In the genomic region with DNA sequence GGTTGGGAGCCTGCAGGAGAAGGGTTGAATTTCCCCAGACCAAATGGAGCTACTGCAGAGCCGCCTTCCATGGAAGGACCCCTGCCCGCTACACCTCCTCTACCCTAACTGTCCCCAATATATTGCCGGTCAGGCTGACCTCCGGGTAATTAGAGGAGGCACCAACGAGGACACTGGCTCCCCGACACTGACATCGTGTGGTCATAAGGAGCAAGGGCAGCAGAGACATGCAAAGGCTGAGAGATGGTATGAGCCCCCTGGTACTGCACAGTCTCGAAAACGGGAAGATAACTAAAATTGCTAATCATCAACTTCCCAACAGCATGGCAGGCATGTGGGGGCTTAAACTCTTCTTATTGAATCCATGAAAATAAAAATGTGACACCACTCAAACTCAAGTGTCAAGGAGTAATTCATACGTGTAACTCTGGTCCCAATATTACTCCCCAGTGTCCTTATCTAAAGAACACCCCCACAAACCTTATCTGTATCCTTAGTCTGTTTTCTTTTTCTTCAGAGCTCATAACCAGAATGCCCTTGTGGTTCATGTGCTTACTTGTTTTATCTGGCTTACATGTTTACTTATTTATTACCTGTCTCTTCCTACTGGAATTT, we compare ENCODE assay signal across 8 cellular contexts. TPM values are rescaled to one million over a fixed set of nuclear protein-coding genes. Genes with fewer than 3 reads are reported as not detected.
DNase-seq lines count a peak whose midpoint lies in the region; ATAC-seq and TF ChIP-seq lines count a peak whose summit lies in the region.

No MANE protein-coding gene starts in this region.

- intact Hi-C loops in activated T-helper 2 cell treated with anti-CD3 and anti-CD28 coated beads, Interferon-gamma antibody, Interleukin-2, Interleukin-4, amounts not matched to agents 10 μg/mL and 5 μg/mL and 100 μg/mL, durations not matched to agents 14 hours and 24 hours and 36 hours (cut with micrococcal nuclease): loop anchor here (1.0 to 2.0 kb wide), 2 partner anchors 37 to 293 kb away; no protein-coding TSS in a partner anchor
- intact Hi-C loops in heart left ventricle (cut with DNase I): loop anchor here in 9 of 10 donors (1.0 to 10.0 kb wide), 10 partner anchors 36 to 294 kb away; a partner anchor contains a TSS

- 4 to 5% (median 5%) methylated on average over 10 of the region's 10 CpGs for WGBS in heart left ventricle, 4 donors

- H3K4me3 ChIP-seq in heart left ventricle: peak overlapping the region in 7 of 12 donors; percentile 6 to 42 (median 24)
- H3K4me3 ChIP-seq in rectal smooth muscle tissue (ENCODE audit: low read length): peak overlapping the region; percentile 17

- peaks cover 16% of the 10 kb centered on the region for H3K36me3 Mint-ChIP-seq in activated T-helper 2 cell treated with anti-CD3 and anti-CD28 coated beads, Interferon-gamma antibody, Interleukin-2, Interleukin-4, amounts not matched to agents 10 μg/mL and 5 μg/mL and 100 μg/mL, durations not matched to agents 14 hours and 24 hours and 36 hours (ENCODE audit: low read depth)

- TF ChIP-seq CTCF in heart left ventricle (IDR thresholded peaks at IDR 0.05): peak; percentile 75 to 92 (median 84)

- H3K27ac ChIP-seq in heart left ventricle (peak overlapping the region in 3 of 12 donors; percentile 14 to 52 (median 27)), rectal smooth muscle tissue (ENCODE audit: low read depth, low read length) (no peak overlapping the region)

- no peaks in the 10 kb centered on the region for H3K9me3 Mint-ChIP-seq in activated T-helper 2 cell treated with anti-CD3 and anti-CD28 coated beads, Interferon-gamma antibody, Interleukin-2, Interleukin-4, amounts not matched to agents 10 μg/mL and 5 μg/mL and 100 μg/mL, durations not matched to agents 14 hours and 24 hours and 36 hours

- no peak for TF ChIP-seq POLR2A in heart left ventricle (IDR thresholded peaks at IDR 0.05)

- H3K4me3 Mint-ChIP-seq in activated T-helper 2 cell treated with anti-CD3 and anti-CD28 coated beads, Interferon-gamma antibody, Interleukin-2, Interleukin-4, amounts not matched to agents 10 μg/mL and 5 μg/mL and 100 μg/mL, durations not matched to agents 14 hours and 24 hours and 36 hours (ENCODE audit: low read depth): no peak overlapping the region

- ATAC-seq in HG03159 (IDR thresholded peaks at IDR 0.05; ENCODE audit: unreplicated experiment) (peak; percentile 83), heart left ventricle (peak in 3 of 4 donors; percentile 11 to 30 (median 18))

- peaks cover 0 to 42% (median 26%) of the 10 kb centered on the region in 12 donors for H3K4me1 ChIP-seq in heart left ventricle
- peaks cover 20% of the 10 kb centered on the region for H3K4me1 ChIP-seq in rectal smooth muscle tissue (ENCODE audit: control insufficient read depth, insufficient read depth, low read length)

- no peak overlapping the region for H3K9ac ChIP-seq in rectal smooth muscle tissue (ENCODE audit: low read length)

- peaks cover 18% of the 10 kb centered on the region for H3K4me1 Mint-ChIP-seq in activated T-helper 2 cell treated with anti-CD3 and anti-CD28 coated beads, Interferon-gamma antibody, Interleukin-2, Interleukin-4, amounts not matched to agents 10 μg/mL and 5 μg/mL and 100 μg/mL, durations not matched to agents 14 hours and 24 hours and 36 hours (ENCODE audit: low read depth)

- peaks cover 20% of the 10 kb centered on the region for H3K27me3 Mint-ChIP-seq in activated T-helper 2 cell treated with anti-CD3 and anti-CD28 coated beads, Interferon-gamma antibody, Interleukin-2, Interleukin-4, amounts not matched to agents 10 μg/mL and 5 μg/mL and 100 μg/mL, durations not matched to agents 14 hours and 24 hours and 36 hours (ENCODE audit: low read depth)

- H3K36me3 ChIP-seq in heart left ventricle (no peaks in the 10 kb centered on the region), rectal smooth muscle tissue (ENCODE audit: control insufficient read depth, insufficient read depth, low read length) (no peaks in the 10 kb centered on the region)

- no peak overlapping the region for H3K27ac Mint-ChIP-seq in activated T-helper 2 cell treated with anti-CD3 and anti-CD28 coated beads, Interferon-gamma antibody, Interleukin-2, Interleukin-4, amounts not matched to agents 10 μg/mL and 5 μg/mL and 100 μg/mL, durations not matched to agents 14 hours and 24 hours and 36 hours

- DNase-seq in DMS114 treated with DMSO at 0.1 percent for 48 hours (lab: John Stamatoyannopoulos, UW; ENCODE audit: unreplicated experiment): peak; percentile 6
- DNase-seq in GM19240 (ENCODE audit: insufficient read length, low spot score): peak; percentile 71
- DNase-seq in NCI-H69 (lab: John Stamatoyannopoulos, UW): peak; percentile 77
- DNase-seq in activated T-helper 2 cell treated with anti-CD3 and anti-CD28 coated beads, Interferon-gamma antibody, Interleukin-2, Interleukin-4, amounts not matched to agents 10 μg/mL and 5 μg/mL and 100 μg/mL, durations not matched to agents 14 hours and 24 hours and 36 hours (ENCODE audit: low spot score): peak; percentile 16
- DNase-seq in heart left ventricle: peak; percentile 54 to 74 (median 59)
- DNase-seq in cortex of kidney (lab: John Stamatoyannopoulos, UW): no peak

- peaks cover 0 to 8% (median 0%) of the 10 kb centered on the region in 9 donors for H3K27me3 ChIP-seq in heart left ventricle
- H3K27me3 ChIP-seq in rectal smooth muscle tissue (ENCODE audit: control insufficient read depth, insufficient read depth, low read length): peaks cover 2% of the 10 kb centered on the region

- no peaks in the 10 kb centered on the region for H3K9me3 ChIP-seq in heart left ventricle

RNA-seq across cellular contexts. Expression of a gene that starts 4.4 kb away (rescaled TPM):
- total RNA-seq in activated T-helper 2 cell treated with anti-CD3 and anti-CD28 coated beads, Interferon-gamma antibody, Interleukin-2, Interleukin-4, amounts not matched to agents 10 μg/mL and 5 μg/mL and 100 μg/mL, durations not matched to agents 14 hours and 24 hours and 36 hours: 83.1 and 84.3 TPM in 2 replicates
- 100 to 1,000 TPM in 4 of 9 donors, 10 to 100 TPM in 5; 40.4 to 155 (median 86.7) TPM for total RNA-seq in heart left ventricle
- 100 to 1,000 TPM in 1 of 2 donors, 10 to 100 TPM in 1; 92.8 to 126 TPM for polyA plus RNA-seq in heart left ventricle

RNA-seq across cellular contexts. Expression of a gene that starts 56.3 kb away (rescaled TPM):
- not detected in 2 replicates for total RNA-seq in activated T-helper 2 cell treated with anti-CD3 and anti-CD28 coated beads, Interferon-gamma antibody, Interleukin-2, Interleukin-4, amounts not matched to agents 10 μg/mL and 5 μg/mL and 100 μg/mL, durations not matched to agents 14 hours and 24 hours and 36 hours
- under 1 TPM in 1 of 9 donors, not detected in 8; 0.14 TPM for total RNA-seq in heart left ventricle
- polyA plus RNA-seq in heart left ventricle: not detected
